In the genomic region with DNA sequence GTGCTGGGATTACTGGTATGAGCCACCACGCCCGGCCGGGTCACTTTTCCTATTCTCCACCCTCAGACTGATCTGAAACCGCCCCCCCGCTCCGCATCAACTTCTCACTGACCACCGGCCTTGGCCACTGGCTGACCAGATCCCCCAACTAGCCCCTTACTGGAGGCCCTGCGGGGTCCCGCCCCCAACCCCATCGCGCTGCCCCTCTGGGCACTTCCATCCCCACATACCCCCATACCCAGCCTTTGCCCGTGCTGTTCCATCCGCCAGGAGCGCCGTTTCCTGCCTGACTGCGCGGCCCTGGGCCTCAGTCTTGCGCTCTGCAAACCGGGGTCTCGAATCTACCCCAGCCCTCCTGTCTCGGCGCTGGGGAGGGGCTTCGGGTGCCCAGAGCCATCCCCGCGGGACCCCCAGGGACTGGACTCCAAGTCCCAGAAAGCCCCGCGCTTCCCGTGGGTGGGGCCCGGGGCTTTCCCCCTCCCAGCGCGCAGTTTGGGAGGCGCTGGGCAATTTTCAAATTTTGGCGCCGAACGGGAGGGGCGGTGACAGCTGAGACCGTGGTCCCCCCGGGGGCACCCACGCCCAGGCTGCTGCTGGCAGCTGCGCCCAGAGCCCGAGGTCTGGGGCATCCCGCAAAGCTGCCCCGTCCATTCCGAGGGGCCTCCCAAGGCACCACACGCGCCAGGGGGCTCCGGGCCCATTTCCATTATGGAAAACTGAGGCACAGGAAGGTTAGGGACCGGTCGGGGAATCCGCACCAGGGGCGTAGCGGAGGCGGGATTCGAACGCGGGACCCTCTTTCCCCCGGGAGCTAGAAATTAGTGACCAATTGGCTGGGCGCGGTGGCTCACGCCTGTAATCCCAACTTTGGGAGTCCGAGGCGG, we compare ENCODE assay signal across 8 cellular contexts. TPM values are rescaled to one million over a fixed set of nuclear protein-coding genes. Genes with fewer than 3 reads are reported as not detected.
DNase-seq lines count a peak whose midpoint lies in the region; ATAC-seq and TF ChIP-seq lines count a peak whose summit lies in the region.

No MANE protein-coding gene starts in this region.

- peaks cover 3% of the 10 kb centered on the region for H3K27me3 Mint-ChIP-seq in progenitor cell of endocrine pancreas

- no peak overlapping the region for H3K27ac Mint-ChIP-seq in progenitor cell of endocrine pancreas

- DNase-seq in AG08396 (ENCODE audit: low spot score) (peak; percentile 84), NCI-H774 (lab: John Stamatoyannopoulos, UW) (peak; percentile 60), head of caudate nucleus (peak in 28 of 42 donors; percentile 18 to 70 (median 33)), progenitor cell of endocrine pancreas (ENCODE audit: low spot score, unreplicated experiment) (no peak)
- peak; percentile 34 for DNase-seq in activated gamma-delta T cell treated with anti-CD3 and anti-CD28 coated beads, Interleukin-2, amount 50 U/mL, for 16 hours (ENCODE audit: low read depth)

- H3K9me3 Mint-ChIP-seq in progenitor cell of endocrine pancreas (ENCODE audit: low read depth): no peaks in the 10 kb centered on the region

- peak; percentile 44 for ATAC-seq in GM18867 (IDR thresholded peaks at IDR 0.05; ENCODE audit: unreplicated experiment)
- ATAC-seq in HG03095 (IDR thresholded peaks at IDR 0.05; ENCODE audit: unreplicated experiment): no peak
- ATAC-seq in GM19035 (IDR thresholded peaks at IDR 0.05; ENCODE audit: unreplicated experiment): no peak

- peak overlapping the region; percentile 66 for H3K4me3 Mint-ChIP-seq in progenitor cell of endocrine pancreas (ENCODE audit: low read depth)

- H3K4me1 Mint-ChIP-seq in progenitor cell of endocrine pancreas (ENCODE audit: low read depth): peaks cover 2% of the 10 kb centered on the region

- no peaks in the 10 kb centered on the region for H3K36me3 Mint-ChIP-seq in progenitor cell of endocrine pancreas (ENCODE audit: insufficient read depth)

- intact Hi-C loops in head of caudate nucleus (cut with DNase I): no loop called here

- TF ChIP-seq CTCF in progenitor cell of endocrine pancreas (IDR thresholded peaks at IDR 0.05; ENCODE audit: unreplicated experiment): no peak

RNA-seq across cellular contexts. Expression of a gene that starts 5.2 kb away (rescaled TPM):
- 90.0 and 93.6 TPM in 2 replicates for total RNA-seq in progenitor cell of endocrine pancreas

RNA-seq across cellular contexts. Expression of a gene that starts 13.9 kb away (rescaled TPM):
- 4.9 and 5.1 TPM in 2 replicates for total RNA-seq in progenitor cell of endocrine pancreas

RNA-seq across cellular contexts. Expression of a gene that starts 34.6 kb away (rescaled TPM):
- total RNA-seq in progenitor cell of endocrine pancreas: 108 and 110 TPM in 2 replicates
